13 cellular contexts compared by ENCODE assay signal in the genomic region with DNA sequence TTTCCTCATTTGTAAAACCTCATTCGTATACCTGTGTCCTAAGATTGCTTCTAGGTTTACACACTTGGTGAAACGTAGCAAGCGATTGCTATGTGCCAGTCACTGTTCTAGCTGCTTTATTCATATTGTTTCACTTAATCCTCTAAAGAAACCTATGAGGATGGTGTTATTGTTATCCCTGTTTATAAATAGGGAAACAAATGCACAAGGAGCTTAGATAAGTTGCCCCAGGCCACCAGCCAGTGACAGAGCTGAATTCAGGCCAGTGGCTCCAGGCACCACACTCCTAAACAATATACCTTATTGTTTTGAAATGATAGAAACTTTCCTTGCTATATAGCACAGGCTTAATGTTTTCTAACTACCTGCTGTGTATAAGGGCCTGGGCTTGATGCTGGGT.
"Had no signal": no experiment of that assay in that cellular context is flagged by ENCODE, and none has a peak within 500 bp of the region (broad histone marks: within the 10 kb centered on the region; RNA-seq: fewer than 3 reads in every experiment).

No MANE protein-coding gene starts in this region.

- ATAC-seq: T-cell had no signal

- H3K27ac Mint-ChIP-seq: activated CD4-positive, alpha-beta memory T cell treated with anti-CD3 and anti-CD28 coated beads for 36 hours; activated naive CD8-positive, alpha-beta T cell treated with anti-CD3 and anti-CD28 coated beads, Interleukin-2, amount 50 U/mL, for 24 hours; T-cell had no signal

- DNase-seq: activated CD4-positive, alpha-beta memory T cell treated with anti-CD3 and anti-CD28 coated beads for 36 hours; activated CD4-positive, alpha-beta T cell treated with anti-CD3 and anti-CD28 coated beads for 1 hour; activated naive CD8-positive, alpha-beta T cell treated with anti-CD3 and anti-CD28 coated beads, Interleukin-2, amount 50 U/mL, for 24 hours; caudate nucleus; colonic mucosa; hippocampal formation; mucosa of descending colon; nucleus accumbens; T-cell had no signal

- H3K9me3 Mint-ChIP-seq: activated CD4-positive, alpha-beta memory T cell treated with anti-CD3 and anti-CD28 coated beads for 36 hours; activated naive CD8-positive, alpha-beta T cell treated with anti-CD3 and anti-CD28 coated beads, Interleukin-2, amount 50 U/mL, for 24 hours; natural killer cell treated with Interleukin-12 subunit alpha and Interleukin-12 subunit beta and Interleukin-15 and Interleukin-18, amount 100 ng/mL, for 72 hours; T-cell had no signal

- H3K4me3 ChIP-seq: colonic mucosa, lung, mucosa of descending colon, skin epidermis had no signal

- H3K27me3 ChIP-seq: colonic mucosa had no signal

- H3K36me3 ChIP-seq: colonic mucosa had no signal

- H3K9me3 ChIP-seq: colonic mucosa, mucosa of descending colon had no signal

- H3K27ac ChIP-seq: colonic mucosa, skin epidermis had no signal

- H3K4me3 Mint-ChIP-seq: activated CD4-positive, alpha-beta memory T cell treated with anti-CD3 and anti-CD28 coated beads for 36 hours; activated naive CD8-positive, alpha-beta T cell treated with anti-CD3 and anti-CD28 coated beads, Interleukin-2, amount 50 U/mL, for 24 hours; natural killer cell treated with Interleukin-12 subunit alpha and Interleukin-12 subunit beta and Interleukin-15 and Interleukin-18, amount 100 ng/mL, for 72 hours; T-cell; type B pancreatic cell had no signal

- H3K27me3 Mint-ChIP-seq: activated CD4-positive, alpha-beta memory T cell treated with anti-CD3 and anti-CD28 coated beads for 36 hours; activated naive CD8-positive, alpha-beta T cell treated with anti-CD3 and anti-CD28 coated beads, Interleukin-2, amount 50 U/mL, for 24 hours; natural killer cell treated with Interleukin-12 subunit alpha and Interleukin-12 subunit beta and Interleukin-15 and Interleukin-18, amount 100 ng/mL, for 72 hours; T-cell; type B pancreatic cell had no signal
